ENCODE assay signal across 1 cellular context in genomic region chr1:226223786-226224244, GRCh38.
TF ChIP-seq lines count a peak whose summit lies in the region.

No MANE protein-coding gene starts in this region.

TF ChIP-seq in HepG2, 621 proteins besides CTCF, POLR2A, EP300 and RAD21 (continued from another document and continues in another):
- TF ChIP-seq, protein P1, sequence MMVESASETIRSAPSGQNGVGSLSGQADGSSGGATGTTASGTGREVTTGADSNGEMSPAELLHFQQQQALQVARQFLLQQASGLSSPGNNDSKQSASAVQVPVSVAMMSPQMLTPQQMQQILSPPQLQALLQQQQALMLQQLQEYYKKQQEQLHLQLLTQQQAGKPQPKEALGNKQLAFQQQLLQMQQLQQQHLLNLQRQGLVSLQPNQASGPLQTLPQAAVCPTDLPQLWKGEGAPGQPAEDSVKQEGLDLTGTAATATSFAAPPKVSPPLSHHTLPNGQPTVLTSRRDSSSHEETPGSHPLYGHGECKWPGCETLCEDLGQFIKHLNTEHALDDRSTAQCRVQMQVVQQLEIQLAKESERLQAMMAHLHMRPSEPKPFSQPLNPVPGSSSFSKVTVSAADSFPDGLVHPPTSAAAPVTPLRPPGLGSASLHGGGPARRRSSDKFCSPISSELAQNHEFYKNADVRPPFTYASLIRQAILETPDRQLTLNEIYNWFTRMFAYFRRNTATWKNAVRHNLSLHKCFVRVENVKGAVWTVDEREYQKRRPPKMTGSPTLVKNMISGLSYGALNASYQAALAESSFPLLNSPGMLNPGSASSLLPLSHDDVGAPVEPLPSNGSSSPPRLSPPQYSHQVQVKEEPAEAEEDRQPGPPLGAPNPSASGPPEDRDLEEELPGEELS (CRISPR knock-in tag; IDR thresholded peaks at IDR 0.05), result no peak
- TF ChIP-seq MIER2 (CRISPR knock-in tag; IDR thresholded peaks at IDR 0.05) (no peak), HIVEP1 (CRISPR knock-in tag; IDR thresholded peaks at IDR 0.05) (no peak), POGK (CRISPR knock-in tag; conservative IDR thresholded peaks at IDR 0.05) (no peak), SATB2 (CRISPR knock-in tag; IDR thresholded peaks at IDR 0.05) (no peak), NFE2L2 (IDR thresholded peaks at IDR 0.05; ENCODE audit: low read length) (no peak), ZFYVE20 (CRISPR knock-in tag; IDR thresholded peaks at IDR 0.05; ENCODE audit: borderline replicate concordance, low read depth) (0 out of 2 replicates have a peak, but pooled peaks have one; percentile 15), SRY (CRISPR knock-in tag; IDR thresholded peaks at IDR 0.05) (peak; percentile 2; the same call in 1 of the 2 replicates), ZNF713 (CRISPR knock-in tag; IDR thresholded peaks at IDR 0.05) (0 out of 2 replicates have a peak, but pooled peaks have one; percentile 6), HNRNPK (IDR thresholded peaks at IDR 0.05; ENCODE audit: low read depth, low read length, poor library complexity, severe bottlenecking) (no peak), PHF8 (CRISPR knock-in tag; IDR thresholded peaks at IDR 0.05) (peak; percentile 65; the same call in 1 of the 2 replicates), ZNF75D (CRISPR knock-in tag; IDR thresholded peaks at IDR 0.05; ENCODE audit: borderline replicate concordance) (no peak), ZNF691 (CRISPR knock-in tag; IDR thresholded peaks at IDR 0.05; ENCODE audit: borderline replicate concordance, low read depth) (0 out of 2 replicates have a peak, but pooled peaks have one; percentile 44), ZSCAN12 (CRISPR knock-in tag; IDR thresholded peaks at IDR 0.05) (no peak), ZNF207 (IDR thresholded peaks at IDR 0.05; ENCODE audit: borderline replicate concordance) (no peak), KLF9 (CRISPR knock-in tag; IDR thresholded peaks at IDR 0.05; ENCODE audit: low read depth) (no peak), ATM (IDR thresholded peaks at IDR 0.05; ENCODE audit: borderline replicate concordance) (no peak), KAT7 (CRISPR knock-in tag; IDR thresholded peaks at IDR 0.05; ENCODE audit: borderline replicate concordance) (no peak), ZNF337 (CRISPR knock-in tag; IDR thresholded peaks at IDR 0.05; ENCODE audit: borderline replicate concordance, low read depth) (no peak), POGZ (CRISPR knock-in tag; IDR thresholded peaks at IDR 0.05) (no peak), HMGXB4 (CRISPR knock-in tag; IDR thresholded peaks at IDR 0.05; ENCODE audit: borderline replicate concordance in 1 of 2, low read depth in 1 of 2) (peak; percentile 32 to 61; a peak in 3 of 4 replicates), KLF13 (CRISPR knock-in tag; IDR thresholded peaks at IDR 0.05) (no peak), ZNF225 (CRISPR knock-in tag; IDR thresholded peaks at IDR 0.05) (no peak), ZNF256 (CRISPR knock-in tag; conservative IDR thresholded peaks at IDR 0.05) (no peak), ZNF451 (CRISPR knock-in tag; IDR thresholded peaks at IDR 0.05) (no peak), FOXC1 (CRISPR knock-in tag; IDR thresholded peaks at IDR 0.05; ENCODE audit: borderline replicate concordance) (no peak), MXD4 (CRISPR knock-in tag; IDR thresholded peaks at IDR 0.05) (no peak), CCAR2 (optimal IDR thresholded peaks at IDR 0.05; ENCODE audit: low read depth, low read length) (no peak), ZNF775 (CRISPR knock-in tag; IDR thresholded peaks at IDR 0.05; ENCODE audit: borderline replicate concordance) (no peak), RORA (CRISPR knock-in tag; IDR thresholded peaks at IDR 0.05) (no peak), ZMYM3 (CRISPR knock-in tag; IDR thresholded peaks at IDR 0.05) (no peak), ZNF10 (CRISPR knock-in tag; IDR thresholded peaks at IDR 0.05; ENCODE audit: borderline replicate concordance, low read depth) (no peak)
- TF ChIP-seq, protein P2, sequence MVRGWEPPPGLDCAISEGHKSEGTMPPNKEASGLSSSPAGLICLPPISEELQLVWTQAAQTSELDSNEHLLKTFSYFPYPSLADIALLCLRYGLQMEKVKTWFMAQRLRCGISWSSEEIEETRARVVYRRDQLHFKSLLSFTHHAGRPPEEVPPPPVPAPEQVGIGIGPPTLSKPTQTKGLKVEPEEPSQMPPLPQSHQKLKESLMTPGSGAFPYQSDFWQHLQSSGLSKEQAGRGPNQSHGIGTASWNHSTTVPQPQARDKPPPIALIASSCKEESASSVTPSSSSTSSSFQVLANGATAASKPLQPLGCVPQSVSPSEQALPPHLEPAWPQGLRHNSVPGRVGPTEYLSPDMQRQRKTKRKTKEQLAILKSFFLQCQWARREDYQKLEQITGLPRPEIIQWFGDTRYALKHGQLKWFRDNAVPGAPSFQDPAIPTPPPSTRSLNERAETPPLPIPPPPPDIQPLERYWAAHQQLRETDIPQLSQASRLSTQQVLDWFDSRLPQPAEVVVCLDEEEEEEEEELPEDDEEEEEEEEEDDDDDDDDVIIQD (CRISPR knock-in tag; IDR thresholded peaks at IDR 0.05; ENCODE audit: low read depth), result no peak
- TF ChIP-seq, protein P3, sequence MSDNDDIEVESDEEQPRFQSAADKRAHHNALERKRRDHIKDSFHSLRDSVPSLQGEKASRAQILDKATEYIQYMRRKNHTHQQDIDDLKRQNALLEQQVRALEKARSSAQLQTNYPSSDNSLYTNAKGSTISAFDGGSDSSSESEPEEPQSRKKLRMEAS (IDR thresholded peaks at IDR 0.05), result no peak
- TF ChIP-seq, protein P4, sequence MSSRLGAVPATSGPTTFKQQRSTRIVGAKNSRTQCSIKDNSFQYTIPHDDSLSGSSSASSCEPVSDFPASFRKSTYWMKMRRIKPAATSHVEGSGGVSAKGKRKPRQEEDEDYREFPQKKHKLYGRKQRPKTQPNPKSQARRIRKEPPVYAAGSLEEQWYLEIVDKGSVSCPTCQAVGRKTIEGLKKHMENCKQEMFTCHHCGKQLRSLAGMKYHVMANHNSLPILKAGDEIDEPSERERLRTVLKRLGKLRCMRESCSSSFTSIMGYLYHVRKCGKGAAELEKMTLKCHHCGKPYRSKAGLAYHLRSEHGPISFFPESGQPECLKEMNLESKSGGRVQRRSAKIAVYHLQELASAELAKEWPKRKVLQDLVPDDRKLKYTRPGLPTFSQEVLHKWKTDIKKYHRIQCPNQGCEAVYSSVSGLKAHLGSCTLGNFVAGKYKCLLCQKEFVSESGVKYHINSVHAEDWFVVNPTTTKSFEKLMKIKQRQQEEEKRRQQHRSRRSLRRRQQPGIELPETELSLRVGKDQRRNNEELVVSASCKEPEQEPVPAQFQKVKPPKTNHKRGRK (CRISPR knock-in tag; IDR thresholded peaks at IDR 0.05), result no peak
- TF ChIP-seq, protein P5, sequence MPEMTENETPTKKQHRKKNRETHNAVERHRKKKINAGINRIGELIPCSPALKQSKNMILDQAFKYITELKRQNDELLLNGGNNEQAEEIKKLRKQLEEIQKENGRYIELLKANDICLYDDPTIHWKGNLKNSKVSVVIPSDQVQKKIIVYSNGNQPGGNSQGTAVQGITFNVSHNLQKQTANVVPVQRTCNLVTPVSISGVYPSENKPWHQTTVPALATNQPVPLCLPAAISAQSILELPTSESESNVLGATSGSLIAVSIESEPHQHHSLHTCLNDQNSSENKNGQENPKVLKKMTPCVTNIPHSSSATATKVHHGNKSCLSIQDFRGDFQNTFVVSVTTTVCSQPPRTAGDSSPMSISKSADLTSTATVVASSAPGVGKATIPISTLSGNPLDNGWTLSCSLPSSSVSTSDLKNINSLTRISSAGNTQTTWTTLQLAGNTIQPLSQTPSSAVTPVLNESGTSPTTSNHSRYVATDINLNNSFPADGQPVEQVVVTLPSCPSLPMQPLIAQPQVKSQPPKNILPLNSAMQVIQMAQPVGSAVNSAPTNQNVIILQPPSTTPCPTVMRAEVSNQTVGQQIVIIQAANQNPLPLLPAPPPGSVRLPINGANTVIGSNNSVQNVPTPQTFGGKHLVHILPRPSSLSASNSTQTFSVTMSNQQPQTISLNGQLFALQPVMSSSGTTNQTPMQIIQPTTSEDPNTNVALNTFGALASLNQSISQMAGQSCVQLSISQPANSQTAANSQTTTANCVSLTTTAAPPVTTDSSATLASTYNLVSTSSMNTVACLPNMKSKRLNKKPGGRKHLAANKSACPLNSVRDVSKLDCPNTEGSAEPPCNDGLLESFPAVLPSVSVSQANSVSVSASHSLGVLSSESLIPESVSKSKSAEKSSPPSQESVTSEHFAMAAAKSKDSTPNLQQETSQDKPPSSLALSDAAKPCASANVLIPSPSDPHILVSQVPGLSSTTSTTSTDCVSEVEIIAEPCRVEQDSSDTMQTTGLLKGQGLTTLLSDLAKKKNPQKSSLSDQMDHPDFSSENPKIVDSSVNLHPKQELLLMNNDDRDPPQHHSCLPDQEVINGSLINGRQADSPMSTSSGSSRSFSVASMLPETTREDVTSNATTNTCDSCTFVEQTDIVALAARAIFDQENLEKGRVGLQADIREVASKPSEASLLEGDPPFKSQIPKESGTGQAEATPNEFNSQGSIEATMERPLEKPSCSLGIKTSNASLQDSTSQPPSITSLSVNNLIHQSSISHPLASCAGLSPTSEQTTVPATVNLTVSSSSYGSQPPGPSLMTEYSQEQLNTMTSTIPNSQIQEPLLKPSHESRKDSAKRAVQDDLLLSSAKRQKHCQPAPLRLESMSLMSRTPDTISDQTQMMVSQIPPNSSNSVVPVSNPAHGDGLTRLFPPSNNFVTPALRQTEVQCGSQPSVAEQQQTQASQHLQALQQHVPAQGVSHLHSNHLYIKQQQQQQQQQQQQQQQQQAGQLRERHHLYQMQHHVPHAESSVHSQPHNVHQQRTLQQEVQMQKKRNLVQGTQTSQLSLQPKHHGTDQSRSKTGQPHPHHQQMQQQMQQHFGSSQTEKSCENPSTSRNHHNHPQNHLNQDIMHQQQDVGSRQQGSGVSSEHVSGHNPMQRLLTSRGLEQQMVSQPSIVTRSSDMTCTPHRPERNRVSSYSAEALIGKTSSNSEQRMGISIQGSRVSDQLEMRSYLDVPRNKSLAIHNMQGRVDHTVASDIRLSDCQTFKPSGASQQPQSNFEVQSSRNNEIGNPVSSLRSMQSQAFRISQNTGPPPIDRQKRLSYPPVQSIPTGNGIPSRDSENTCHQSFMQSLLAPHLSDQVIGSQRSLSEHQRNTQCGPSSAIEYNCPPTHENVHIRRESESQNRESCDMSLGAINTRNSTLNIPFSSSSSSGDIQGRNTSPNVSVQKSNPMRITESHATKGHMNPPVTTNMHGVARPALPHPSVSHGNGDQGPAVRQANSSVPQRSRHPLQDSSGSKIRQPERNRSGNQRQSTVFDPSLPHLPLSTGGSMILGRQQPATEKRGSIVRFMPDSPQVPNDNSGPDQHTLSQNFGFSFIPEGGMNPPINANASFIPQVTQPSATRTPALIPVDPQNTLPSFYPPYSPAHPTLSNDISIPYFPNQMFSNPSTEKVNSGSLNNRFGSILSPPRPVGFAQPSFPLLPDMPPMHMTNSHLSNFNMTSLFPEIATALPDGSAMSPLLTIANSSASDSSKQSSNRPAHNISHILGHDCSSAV (CRISPR knock-in tag; IDR thresholded peaks at IDR 0.05; ENCODE audit: borderline replicate concordance), result no peak
- TF ChIP-seq, protein P6, sequence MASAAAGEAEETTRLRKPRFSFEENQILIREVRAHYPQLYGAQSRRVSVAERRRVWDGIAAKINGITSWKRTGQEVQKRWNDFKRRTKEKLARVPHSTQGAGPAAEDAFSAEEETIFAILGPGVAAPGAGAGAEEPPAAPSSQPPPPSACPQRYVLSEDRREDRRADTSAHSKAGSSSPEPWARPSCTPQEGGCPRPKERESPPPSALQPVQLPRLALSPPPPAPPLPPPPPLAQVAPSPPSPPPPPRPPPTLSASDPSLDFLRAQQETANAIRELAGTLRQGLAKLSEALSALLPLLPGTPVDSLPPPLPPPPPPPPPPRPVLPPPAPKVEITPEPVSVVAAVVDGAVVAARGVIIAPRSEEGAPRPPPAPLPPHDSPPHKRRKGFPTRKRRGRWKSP (CRISPR knock-in tag; IDR thresholded peaks at IDR 0.05), result peak; percentile 72; the same call in 1 of the 2 replicates
- TF ChIP-seq, protein P7, sequence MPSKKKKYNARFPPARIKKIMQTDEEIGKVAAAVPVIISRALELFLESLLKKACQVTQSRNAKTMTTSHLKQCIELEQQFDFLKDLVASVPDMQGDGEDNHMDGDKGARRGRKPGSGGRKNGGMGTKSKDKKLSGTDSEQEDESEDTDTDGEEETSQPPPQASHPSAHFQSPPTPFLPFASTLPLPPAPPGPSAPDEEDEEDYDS (CRISPR knock-in tag; IDR thresholded peaks at IDR 0.05), result 0 out of 2 replicates have a peak, but pooled peaks have one; percentile 10
